In the genomic region with DNA sequence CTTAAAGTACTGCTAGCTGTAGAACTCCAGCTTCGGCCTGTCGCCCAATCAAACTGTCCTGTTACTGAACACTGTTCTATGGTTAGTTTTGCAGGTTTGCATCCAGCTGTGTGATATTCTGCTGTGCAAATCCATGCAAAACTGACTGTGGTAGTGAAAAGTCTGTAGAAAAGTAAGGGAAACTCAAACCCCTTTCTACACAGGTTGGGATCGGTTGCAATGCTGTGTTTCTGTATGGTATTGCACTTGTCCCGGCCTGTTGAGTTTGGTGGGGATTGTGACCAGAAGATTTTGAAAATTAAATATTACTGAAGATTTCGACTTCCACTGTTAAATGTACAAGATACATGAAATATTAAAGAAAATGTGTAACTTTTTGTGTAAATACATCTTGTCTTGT, we compare ENCODE assay signal across 1 cellular context.
TF ChIP-seq lines count a peak whose summit lies in the region.

No MANE protein-coding gene starts in this region.

TF ChIP-seq in K562, 482 proteins besides CTCF, POLR2A, EP300 and RAD21:
- TF ChIP-seq, protein P1, sequence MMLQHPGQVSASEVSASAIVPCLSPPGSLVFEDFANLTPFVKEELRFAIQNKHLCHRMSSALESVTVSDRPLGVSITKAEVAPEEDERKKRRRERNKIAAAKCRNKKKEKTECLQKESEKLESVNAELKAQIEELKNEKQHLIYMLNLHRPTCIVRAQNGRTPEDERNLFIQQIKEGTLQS (IDR thresholded peaks at IDR 0.05) = no peak
- TF ChIP-seq, protein P1 (CRISPR knock-in tag; conservative IDR thresholded peaks at IDR 0.05) = peak; percentile 23; the same call in 1 of the 2 replicates
- TF ChIP-seq, protein P2, sequence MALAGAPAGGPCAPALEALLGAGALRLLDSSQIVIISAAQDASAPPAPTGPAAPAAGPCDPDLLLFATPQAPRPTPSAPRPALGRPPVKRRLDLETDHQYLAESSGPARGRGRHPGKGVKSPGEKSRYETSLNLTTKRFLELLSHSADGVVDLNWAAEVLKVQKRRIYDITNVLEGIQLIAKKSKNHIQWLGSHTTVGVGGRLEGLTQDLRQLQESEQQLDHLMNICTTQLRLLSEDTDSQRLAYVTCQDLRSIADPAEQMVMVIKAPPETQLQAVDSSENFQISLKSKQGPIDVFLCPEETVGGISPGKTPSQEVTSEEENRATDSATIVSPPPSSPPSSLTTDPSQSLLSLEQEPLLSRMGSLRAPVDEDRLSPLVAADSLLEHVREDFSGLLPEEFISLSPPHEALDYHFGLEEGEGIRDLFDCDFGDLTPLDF (CRISPR knock-in tag; IDR thresholded peaks at IDR 0.05) = peak; percentile 47; the same call in 1 of the 2 replicates
- TF ChIP-seq ZNF696 (CRISPR knock-in tag; conservative IDR thresholded peaks at IDR 0.05) = no peak
